ENCODE assay signal across 1 cellular context in the genomic region with DNA sequence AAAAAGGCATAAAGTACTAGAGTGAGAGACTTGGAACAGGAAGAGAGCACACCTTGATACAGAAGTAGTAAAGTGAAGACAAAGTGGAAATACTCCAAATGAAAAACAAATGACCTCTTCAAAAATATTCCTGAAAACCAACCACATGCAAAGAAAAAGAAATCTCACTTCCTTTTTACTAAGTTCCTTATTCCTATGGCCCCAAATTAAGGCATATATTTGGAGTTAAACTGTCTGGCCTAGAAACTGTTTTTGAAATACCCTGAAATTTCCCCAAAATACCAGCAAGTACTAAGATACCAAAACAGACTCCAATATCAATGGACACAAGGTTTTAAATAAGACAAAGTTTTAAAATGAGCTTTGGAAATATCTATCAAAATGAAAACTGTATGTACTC.
TF ChIP-seq lines count a peak whose summit lies in the region.

No MANE protein-coding gene starts in this region.

TF ChIP-seq in GM23338, 12 proteins besides CTCF, POLR2A, EP300 and RAD21 (continued from another document):
- TF ChIP-seq, protein P1, sequence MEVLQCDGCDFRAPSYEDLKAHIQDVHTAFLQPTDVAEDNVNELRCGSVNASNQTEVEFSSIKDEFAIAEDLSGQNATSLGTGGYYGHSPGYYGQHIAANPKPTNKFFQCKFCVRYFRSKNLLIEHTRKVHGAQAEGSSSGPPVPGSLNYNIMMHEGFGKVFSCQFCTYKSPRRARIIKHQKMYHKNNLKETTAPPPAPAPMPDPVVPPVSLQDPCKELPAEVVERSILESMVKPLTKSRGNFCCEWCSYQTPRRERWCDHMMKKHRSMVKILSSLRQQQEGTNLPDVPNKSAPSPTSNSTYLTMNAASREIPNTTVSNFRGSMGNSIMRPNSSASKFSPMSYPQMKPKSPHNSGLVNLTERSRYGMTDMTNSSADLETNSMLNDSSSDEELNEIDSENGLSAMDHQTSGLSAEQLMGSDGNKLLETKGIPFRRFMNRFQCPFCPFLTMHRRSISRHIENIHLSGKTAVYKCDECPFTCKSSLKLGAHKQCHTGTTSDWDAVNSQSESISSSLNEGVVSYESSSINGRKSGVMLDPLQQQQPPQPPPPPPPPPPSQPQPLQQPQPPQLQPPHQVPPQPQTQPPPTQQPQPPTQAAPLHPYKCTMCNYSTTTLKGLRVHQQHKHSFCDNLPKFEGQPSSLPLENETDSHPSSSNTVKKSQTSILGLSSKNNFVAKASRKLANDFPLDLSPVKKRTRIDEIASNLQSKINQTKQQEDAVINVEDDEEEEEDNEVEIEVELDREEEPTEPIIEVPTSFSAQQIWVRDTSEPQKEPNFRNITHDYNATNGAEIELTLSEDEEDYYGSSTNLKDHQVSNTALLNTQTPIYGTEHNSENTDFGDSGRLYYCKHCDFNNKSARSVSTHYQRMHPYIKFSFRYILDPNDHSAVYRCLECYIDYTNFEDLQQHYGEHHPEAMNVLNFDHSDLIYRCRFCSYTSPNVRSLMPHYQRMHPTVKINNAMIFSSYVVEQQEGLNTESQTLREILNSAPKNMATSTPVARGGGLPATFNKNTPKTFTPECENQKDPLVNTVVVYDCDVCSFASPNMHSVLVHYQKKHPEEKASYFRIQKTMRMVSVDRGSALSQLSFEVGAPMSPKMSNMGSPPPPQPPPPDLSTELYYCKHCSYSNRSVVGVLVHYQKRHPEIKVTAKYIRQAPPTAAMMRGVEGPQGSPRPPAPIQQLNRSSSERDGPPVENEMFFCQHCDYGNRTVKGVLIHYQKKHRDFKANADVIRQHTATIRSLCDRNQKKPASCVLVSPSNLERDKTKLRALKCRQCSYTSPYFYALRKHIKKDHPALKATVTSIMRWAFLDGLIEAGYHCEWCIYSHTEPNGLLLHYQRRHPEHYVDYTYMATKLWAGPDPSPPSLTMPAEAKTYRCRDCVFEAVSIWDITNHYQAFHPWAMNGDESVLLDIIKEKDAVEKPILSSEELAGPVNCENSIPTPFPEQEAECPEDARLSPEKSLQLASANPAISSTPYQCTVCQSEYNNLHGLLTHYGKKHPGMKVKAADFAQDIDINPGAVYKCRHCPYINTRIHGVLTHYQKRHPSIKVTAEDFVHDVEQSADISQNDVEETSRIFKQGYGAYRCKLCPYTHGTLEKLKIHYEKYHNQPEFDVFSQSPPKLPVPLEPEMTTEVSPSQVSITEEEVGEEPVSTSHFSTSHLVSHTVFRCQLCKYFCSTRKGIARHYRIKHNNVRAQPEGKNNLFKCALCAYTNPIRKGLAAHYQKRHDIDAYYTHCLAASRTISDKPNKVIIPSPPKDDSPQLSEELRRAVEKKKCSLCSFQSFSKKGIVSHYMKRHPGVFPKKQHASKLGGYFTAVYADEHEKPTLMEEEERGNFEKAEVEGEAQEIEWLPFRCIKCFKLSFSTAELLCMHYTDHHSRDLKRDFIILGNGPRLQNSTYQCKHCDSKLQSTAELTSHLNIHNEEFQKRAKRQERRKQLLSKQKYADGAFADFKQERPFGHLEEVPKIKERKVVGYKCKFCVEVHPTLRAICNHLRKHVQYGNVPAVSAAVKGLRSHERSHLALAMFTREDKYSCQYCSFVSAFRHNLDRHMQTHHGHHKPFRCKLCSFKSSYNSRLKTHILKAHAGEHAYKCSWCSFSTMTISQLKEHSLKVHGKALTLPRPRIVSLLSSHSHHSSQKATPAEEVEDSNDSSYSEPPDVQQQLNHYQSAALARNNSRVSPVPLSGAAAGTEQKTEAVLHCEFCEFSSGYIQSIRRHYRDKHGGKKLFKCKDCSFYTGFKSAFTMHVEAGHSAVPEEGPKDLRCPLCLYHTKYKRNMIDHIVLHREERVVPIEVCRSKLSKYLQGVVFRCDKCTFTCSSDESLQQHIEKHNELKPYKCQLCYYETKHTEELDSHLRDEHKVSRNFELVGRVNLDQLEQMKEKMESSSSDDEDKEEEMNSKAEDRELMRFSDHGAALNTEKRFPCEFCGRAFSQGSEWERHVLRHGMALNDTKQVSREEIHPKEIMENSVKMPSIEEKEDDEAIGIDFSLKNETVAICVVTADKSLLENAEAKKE (CRISPR knock-in tag; IDR thresholded peaks at IDR 0.05), result no peak
